In the genomic region with DNA sequence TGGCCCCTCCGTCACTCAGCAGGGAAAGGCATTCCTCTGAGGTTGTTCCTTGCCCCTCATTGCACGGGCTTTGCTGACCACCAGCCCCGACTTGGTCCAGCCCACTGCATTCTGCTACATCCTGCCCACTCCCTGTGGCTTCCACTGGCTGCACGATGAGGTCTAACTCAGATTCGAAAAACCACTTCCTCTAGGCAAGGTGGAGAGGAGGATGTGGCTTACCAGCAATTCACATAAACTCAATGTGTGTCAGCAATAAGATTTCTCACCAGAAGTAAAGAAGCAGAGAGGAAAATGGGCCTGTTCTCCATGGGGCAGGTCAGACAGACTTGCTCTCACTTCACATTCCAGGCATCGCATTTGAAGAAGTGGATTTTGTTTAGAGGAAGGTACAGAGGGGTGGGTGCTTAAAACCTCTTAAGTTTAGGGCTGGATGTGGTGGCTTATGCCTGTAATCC, we compare ENCODE assay signal across 8 cellular contexts. TPM values are rescaled to one million over a fixed set of nuclear protein-coding genes. Genes with fewer than 3 reads are reported as not detected.
DNase-seq lines count a peak whose midpoint lies in the region; ATAC-seq and TF ChIP-seq lines count a peak whose summit lies in the region.

No MANE protein-coding gene starts in this region.

- DNase-seq in AG10803 (ENCODE audit: low read depth) (peak; percentile 76), T-helper 17 cell (peak in 2 of 3 donors; percentile 40 to 44), superior temporal gyrus (ENCODE audit: extremely low spot score) (no peak), NCI-H2171 treated with DMSO at 0.1 percent for 48 hours (lab: John Stamatoyannopoulos, UW) (no peak), head of caudate nucleus (no peak)
- DNase-seq in effector CD4-positive, alpha-beta T cell, result peak; percentile 45

- H3K4me1 Mint-ChIP-seq in T-helper 17 cell, result peaks cover 67% of the 10 kb centered on the region

- peak; percentile 55 for TF ChIP-seq POLR2A in GM19193 (IDR thresholded peaks at IDR 0.05; ENCODE audit: extremely low read depth, insufficient read depth, insufficient read length)

- peaks cover 5% of the 10 kb centered on the region for H3K36me3 Mint-ChIP-seq in T-helper 17 cell (ENCODE audit: low read depth)

- TF ChIP-seq CTCF in AG10803 (conservative IDR thresholded peaks at IDR 0.05; ENCODE audit: low read length), result no peak

- intact Hi-C loops in head of caudate nucleus (cut with DNase I), result no loop called here

- peak; percentile 64 for ATAC-seq in HG03139 (IDR thresholded peaks at IDR 0.05; ENCODE audit: unreplicated experiment)
- peak; percentile 64 for ATAC-seq in T-helper 17 cell

- H3K4me3 ChIP-seq in AG10803 (ENCODE audit: low read length), result no peak overlapping the region

- peak overlapping the region; percentile 100 for H3K27ac Mint-ChIP-seq in T-helper 17 cell

- no peaks in the 10 kb centered on the region for H3K9me3 ChIP-seq in T-helper 17 cell (ENCODE audit: control insufficient read depth, low read length, poor library complexity, severe bottlenecking)

- peak overlapping the region; percentile 90 for H3K4me3 Mint-ChIP-seq in T-helper 17 cell

- no peaks in the 10 kb centered on the region for H3K27me3 Mint-ChIP-seq in T-helper 17 cell

RNA-seq across cellular contexts. Expression of gene GPR68, which starts 14.7 kb away (rescaled TPM):
- 10 to 100 TPM in 1 of 2 donors, 1 to 10 TPM in 1; 7.6 to 12.4 TPM for total RNA-seq in T-helper 17 cell

Comparison
In these comparisons a context has a peak if more than half of its experiments do, and no peak if none do; other contexts are left out.
1. DNase-seq: peak in AG10803 (single experiment), T-helper 17 cell (2 of 3) and effector CD4-positive, alpha-beta T cell (single experiment); none in superior temporal gyrus (single experiment), NCI-H2171 treated with DMSO at 0.1 percent for 48 hours (single experiment) and head of caudate nucleus (0 of 42).